Comparison of ENCODE assay signal across 1 cellular context in the genomic region with DNA sequence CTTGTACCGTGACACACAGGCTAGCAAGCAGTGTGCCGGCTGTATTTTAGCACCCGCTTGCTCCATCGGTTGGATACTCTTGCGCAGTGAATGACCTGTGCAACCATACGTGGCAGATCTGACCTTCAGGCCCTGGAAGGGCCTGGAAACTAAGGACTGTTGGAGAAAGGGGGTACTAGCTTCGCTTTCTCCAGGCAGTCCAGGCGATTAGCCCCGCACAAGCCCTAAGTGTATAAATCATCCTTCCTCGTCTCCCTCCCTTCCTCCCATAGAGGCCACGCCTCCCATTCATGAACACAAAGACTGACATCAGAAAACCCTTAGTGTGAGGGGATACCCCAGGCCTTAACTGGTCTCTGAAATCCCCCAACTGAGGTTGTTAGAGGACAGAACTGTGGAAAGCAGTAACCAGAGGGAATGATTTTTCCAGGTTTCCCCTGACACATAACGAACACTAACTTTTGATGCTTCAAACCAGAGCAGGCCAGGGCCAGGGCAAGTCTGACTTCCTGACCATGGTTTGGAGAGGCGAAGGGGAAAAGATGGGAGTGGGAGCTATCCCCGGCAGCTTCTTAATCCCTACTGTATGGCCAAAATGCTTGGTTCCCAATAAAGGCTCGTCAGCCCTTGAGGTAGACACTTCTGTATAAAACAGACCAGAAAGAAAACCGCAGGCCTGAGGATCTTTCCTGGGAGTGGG.
TF ChIP-seq lines count a peak whose summit lies in the region.

No MANE protein-coding gene starts in this region.

TF ChIP-seq in WTC11, 78 proteins besides CTCF, POLR2A, EP300 and RAD21:
- no peak for TF ChIP-seq TP53 (CRISPR knock-in tag; IDR thresholded peaks at IDR 0.05)
- TF ChIP-seq, protein P1, sequence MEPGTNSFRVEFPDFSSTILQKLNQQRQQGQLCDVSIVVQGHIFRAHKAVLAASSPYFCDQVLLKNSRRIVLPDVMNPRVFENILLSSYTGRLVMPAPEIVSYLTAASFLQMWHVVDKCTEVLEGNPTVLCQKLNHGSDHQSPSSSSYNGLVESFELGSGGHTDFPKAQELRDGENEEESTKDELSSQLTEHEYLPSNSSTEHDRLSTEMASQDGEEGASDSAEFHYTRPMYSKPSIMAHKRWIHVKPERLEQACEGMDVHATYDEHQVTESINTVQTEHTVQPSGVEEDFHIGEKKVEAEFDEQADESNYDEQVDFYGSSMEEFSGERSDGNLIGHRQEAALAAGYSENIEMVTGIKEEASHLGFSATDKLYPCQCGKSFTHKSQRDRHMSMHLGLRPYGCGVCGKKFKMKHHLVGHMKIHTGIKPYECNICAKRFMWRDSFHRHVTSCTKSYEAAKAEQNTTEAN (CRISPR knock-in tag; IDR thresholded peaks at IDR 0.05), result no peak
- TF ChIP-seq NFE2L1 (CRISPR knock-in tag; IDR thresholded peaks at IDR 0.05), result no peak
- no peak for TF ChIP-seq MYBL2 (CRISPR knock-in tag; IDR thresholded peaks at IDR 0.05)
- TF ChIP-seq, protein P2, sequence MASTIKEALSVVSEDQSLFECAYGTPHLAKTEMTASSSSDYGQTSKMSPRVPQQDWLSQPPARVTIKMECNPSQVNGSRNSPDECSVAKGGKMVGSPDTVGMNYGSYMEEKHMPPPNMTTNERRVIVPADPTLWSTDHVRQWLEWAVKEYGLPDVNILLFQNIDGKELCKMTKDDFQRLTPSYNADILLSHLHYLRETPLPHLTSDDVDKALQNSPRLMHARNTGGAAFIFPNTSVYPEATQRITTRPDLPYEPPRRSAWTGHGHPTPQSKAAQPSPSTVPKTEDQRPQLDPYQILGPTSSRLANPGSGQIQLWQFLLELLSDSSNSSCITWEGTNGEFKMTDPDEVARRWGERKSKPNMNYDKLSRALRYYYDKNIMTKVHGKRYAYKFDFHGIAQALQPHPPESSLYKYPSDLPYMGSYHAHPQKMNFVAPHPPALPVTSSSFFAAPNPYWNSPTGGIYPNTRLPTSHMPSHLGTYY (CRISPR knock-in tag; IDR thresholded peaks at IDR 0.05), result no peak
- TF ChIP-seq NR2C2 (CRISPR knock-in tag; IDR thresholded peaks at IDR 0.05), result no peak
- TF ChIP-seq ZNF232 (CRISPR knock-in tag; IDR thresholded peaks at IDR 0.05), result no peak
- TF ChIP-seq ZNF219 (CRISPR knock-in tag; IDR thresholded peaks at IDR 0.05; ENCODE audit: borderline replicate concordance), result no peak
- TF ChIP-seq, protein P3, sequence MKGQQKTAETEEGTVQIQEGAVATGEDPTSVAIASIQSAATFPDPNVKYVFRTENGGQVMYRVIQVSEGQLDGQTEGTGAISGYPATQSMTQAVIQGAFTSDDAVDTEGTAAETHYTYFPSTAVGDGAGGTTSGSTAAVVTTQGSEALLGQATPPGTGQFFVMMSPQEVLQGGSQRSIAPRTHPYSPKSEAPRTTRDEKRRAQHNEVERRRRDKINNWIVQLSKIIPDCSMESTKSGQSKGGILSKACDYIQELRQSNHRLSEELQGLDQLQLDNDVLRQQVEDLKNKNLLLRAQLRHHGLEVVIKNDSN (CRISPR knock-in tag; IDR thresholded peaks at IDR 0.05), result no peak
- TF ChIP-seq, protein P4, sequence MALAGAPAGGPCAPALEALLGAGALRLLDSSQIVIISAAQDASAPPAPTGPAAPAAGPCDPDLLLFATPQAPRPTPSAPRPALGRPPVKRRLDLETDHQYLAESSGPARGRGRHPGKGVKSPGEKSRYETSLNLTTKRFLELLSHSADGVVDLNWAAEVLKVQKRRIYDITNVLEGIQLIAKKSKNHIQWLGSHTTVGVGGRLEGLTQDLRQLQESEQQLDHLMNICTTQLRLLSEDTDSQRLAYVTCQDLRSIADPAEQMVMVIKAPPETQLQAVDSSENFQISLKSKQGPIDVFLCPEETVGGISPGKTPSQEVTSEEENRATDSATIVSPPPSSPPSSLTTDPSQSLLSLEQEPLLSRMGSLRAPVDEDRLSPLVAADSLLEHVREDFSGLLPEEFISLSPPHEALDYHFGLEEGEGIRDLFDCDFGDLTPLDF (CRISPR knock-in tag; IDR thresholded peaks at IDR 0.05), result no peak
- TF ChIP-seq, protein P5, sequence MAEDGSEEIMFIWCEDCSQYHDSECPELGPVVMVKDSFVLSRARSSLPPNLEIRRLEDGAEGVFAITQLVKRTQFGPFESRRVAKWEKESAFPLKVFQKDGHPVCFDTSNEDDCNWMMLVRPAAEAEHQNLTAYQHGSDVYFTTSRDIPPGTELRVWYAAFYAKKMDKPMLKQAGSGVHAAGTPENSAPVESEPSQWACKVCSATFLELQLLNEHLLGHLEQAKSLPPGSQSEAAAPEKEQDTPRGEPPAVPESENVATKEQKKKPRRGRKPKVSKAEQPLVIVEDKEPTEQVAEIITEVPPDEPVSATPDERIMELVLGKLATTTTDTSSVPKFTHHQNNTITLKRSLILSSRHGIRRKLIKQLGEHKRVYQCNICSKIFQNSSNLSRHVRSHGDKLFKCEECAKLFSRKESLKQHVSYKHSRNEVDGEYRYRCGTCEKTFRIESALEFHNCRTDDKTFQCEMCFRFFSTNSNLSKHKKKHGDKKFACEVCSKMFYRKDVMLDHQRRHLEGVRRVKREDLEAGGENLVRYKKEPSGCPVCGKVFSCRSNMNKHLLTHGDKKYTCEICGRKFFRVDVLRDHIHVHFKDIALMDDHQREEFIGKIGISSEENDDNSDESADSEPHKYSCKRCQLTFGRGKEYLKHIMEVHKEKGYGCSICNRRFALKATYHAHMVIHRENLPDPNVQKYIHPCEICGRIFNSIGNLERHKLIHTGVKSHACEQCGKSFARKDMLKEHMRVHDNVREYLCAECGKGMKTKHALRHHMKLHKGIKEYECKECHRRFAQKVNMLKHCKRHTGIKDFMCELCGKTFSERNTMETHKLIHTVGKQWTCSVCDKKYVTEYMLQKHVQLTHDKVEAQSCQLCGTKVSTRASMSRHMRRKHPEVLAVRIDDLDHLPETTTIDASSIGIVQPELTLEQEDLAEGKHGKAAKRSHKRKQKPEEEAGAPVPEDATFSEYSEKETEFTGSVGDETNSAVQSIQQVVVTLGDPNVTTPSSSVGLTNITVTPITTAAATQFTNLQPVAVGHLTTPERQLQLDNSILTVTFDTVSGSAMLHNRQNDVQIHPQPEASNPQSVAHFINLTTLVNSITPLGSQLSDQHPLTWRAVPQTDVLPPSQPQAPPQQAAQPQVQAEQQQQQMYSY (CRISPR knock-in tag; IDR thresholded peaks at IDR 0.05), result no peak
- TF ChIP-seq ZNF423 (CRISPR knock-in tag; IDR thresholded peaks at IDR 0.05), result no peak
- TF ChIP-seq, protein P6, sequence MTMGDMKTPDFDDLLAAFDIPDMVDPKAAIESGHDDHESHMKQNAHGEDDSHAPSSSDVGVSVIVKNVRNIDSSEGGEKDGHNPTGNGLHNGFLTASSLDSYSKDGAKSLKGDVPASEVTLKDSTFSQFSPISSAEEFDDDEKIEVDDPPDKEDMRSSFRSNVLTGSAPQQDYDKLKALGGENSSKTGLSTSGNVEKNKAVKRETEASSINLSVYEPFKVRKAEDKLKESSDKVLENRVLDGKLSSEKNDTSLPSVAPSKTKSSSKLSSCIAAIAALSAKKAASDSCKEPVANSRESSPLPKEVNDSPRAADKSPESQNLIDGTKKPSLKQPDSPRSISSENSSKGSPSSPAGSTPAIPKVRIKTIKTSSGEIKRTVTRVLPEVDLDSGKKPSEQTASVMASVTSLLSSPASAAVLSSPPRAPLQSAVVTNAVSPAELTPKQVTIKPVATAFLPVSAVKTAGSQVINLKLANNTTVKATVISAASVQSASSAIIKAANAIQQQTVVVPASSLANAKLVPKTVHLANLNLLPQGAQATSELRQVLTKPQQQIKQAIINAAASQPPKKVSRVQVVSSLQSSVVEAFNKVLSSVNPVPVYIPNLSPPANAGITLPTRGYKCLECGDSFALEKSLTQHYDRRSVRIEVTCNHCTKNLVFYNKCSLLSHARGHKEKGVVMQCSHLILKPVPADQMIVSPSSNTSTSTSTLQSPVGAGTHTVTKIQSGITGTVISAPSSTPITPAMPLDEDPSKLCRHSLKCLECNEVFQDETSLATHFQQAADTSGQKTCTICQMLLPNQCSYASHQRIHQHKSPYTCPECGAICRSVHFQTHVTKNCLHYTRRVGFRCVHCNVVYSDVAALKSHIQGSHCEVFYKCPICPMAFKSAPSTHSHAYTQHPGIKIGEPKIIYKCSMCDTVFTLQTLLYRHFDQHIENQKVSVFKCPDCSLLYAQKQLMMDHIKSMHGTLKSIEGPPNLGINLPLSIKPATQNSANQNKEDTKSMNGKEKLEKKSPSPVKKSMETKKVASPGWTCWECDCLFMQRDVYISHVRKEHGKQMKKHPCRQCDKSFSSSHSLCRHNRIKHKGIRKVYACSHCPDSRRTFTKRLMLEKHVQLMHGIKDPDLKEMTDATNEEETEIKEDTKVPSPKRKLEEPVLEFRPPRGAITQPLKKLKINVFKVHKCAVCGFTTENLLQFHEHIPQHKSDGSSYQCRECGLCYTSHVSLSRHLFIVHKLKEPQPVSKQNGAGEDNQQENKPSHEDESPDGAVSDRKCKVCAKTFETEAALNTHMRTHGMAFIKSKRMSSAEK (CRISPR knock-in tag; IDR thresholded peaks at IDR 0.05; ENCODE audit: borderline replicate concordance), result no peak
- no peak for TF ChIP-seq SOX15 (CRISPR knock-in tag; IDR thresholded peaks at IDR 0.05)
TF ChIP-seq in WTC11: peak in this region for 0.
